15 cellular contexts compared by ENCODE assay signal in the genomic region with DNA sequence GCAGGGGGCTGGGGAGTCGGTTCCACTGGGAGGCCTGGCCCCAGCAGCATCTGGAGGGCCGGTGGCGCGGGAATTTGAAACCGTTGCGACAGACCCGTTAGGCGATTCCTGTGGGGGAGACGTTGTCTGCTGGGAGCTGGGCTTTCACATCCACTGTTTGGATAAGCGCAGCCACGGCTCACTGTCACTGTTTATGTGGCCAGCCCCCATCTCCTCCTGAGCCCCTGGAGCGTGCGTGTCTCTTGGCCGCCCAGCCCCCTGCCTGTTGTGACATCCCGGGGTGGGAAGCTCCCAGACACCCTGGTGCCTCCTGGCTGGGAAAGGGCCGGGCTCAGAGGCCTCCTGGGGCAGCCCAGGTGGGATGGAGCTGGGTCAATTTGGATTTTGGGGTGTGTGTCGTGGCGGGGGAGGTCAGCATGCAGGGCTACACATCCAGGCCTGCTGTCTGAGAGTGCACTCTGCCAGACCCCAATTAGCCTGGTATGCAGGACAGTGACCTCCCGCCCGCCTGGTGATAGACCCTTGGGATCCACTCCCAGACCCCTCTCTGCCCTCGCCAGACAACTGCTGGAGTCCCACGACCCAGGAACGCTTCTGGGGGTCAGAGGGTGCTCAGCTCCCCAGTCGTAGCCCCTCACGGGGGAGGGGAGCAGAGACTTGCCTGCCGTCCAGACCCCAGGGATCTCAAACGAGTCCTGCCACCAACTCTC.
DNase-seq lines count a peak whose midpoint lies in the region; ATAC-seq and TF ChIP-seq lines count a peak whose summit lies in the region.
"Had no signal": no experiment of that assay in that cellular context is flagged by ENCODE, and none has a peak within 500 bp of the region (broad histone marks: within the 10 kb centered on the region; RNA-seq: fewer than 3 reads in every experiment).

No MANE protein-coding gene starts in this region.

- H2AFZ ChIP-seq in hepatocyte = no peak overlapping the region

- H3K79me2 ChIP-seq in hepatocyte = no peaks in the 10 kb centered on the region

- CTCF ChIA-PET in WTC11 (lab: Charles Lee) = interaction anchor here (1.3 kb wide), 1 partner anchor 51 kb away, joined by 3 read pairs; no protein-coding TSS in a partner anchor
- CTCF ChIA-PET in activated CD8-positive, alpha-beta memory T cell treated with anti-CD3 and anti-CD28 coated beads, Interleukin-2, amount 10 ng/mL, durations not matched to agents 7 days and 5 days (lab: Charles Lee) = no interaction called here

- no peaks in the 10 kb centered on the region for H3K36me3 Mint-ChIP-seq in WTC11
- no peaks in the 10 kb centered on the region for H3K36me3 Mint-ChIP-seq in activated CD8-positive, alpha-beta memory T cell treated with anti-CD3 and anti-CD28 coated beads, Interleukin-2, amount 10 ng/mL, durations not matched to agents 7 days and 5 days
- H3K36me3 Mint-ChIP-seq: activated CD4-positive, alpha-beta memory T cell treated with anti-CD3 and anti-CD28 coated beads for 36 hours; natural killer cell treated with Interleukin-12 subunit alpha and Interleukin-12 subunit beta and Interleukin-15 and Interleukin-18, amount 100 ng/mL, for 72 hours had no signal

- no peaks in the 10 kb centered on the region for H3K36me3 ChIP-seq in hepatocyte (replicated peaks; ENCODE audit: insufficient read depth, low read depth)
- H3K36me3 ChIP-seq: thoracic aorta had no signal

- peaks cover 47% of the 10 kb centered on the region for H3K4me1 ChIP-seq in hepatocyte (ENCODE audit: insufficient read depth)

- peaks cover 22% of the 10 kb centered on the region for H3K4me1 Mint-ChIP-seq in WTC11
- H3K4me1 Mint-ChIP-seq in activated CD8-positive, alpha-beta memory T cell treated with anti-CD3 and anti-CD28 coated beads, Interleukin-2, amount 10 ng/mL, durations not matched to agents 7 days and 5 days = no peaks in the 10 kb centered on the region

- POLR2A ChIA-PET in WTC11 (lab: Charles Lee) = no interaction called here

- ATAC-seq in Right ventricle myocardium inferior = no peak
- ATAC-seq in WTC11 = no peak
- no peak for ATAC-seq in activated CD8-positive, alpha-beta memory T cell treated with anti-CD3 and anti-CD28 coated beads, Interleukin-2, amount 10 ng/mL, durations not matched to agents 7 days and 5 days
- ATAC-seq: natural killer cell treated with Interleukin-12 subunit alpha and Interleukin-12 subunit beta and Interleukin-15 and Interleukin-18, amount 100 ng/mL, for 72 hours had no signal

- H3K9me2 ChIP-seq in hepatocyte (replicated peaks; ENCODE audit: insufficient read depth) = no peaks in the 10 kb centered on the region

- H3K4me2 ChIP-seq in hepatocyte = peak overlapping the region; percentile 41

- H3K4me3 ChIP-seq in hepatocyte = no peak overlapping the region
- H3K4me3 ChIP-seq: thoracic aorta had no signal

- H3K27me3 ChIP-seq in hepatocyte = no peaks in the 10 kb centered on the region

- no peaks in the 10 kb centered on the region for H3K9me3 Mint-ChIP-seq in WTC11
- H3K9me3 Mint-ChIP-seq in activated CD8-positive, alpha-beta memory T cell treated with anti-CD3 and anti-CD28 coated beads, Interleukin-2, amount 10 ng/mL, durations not matched to agents 7 days and 5 days (ENCODE audit: low read depth) = no peaks in the 10 kb centered on the region
- H3K9me3 Mint-ChIP-seq: activated CD4-positive, alpha-beta memory T cell treated with anti-CD3 and anti-CD28 coated beads for 36 hours; natural killer cell treated with Interleukin-12 subunit alpha and Interleukin-12 subunit beta and Interleukin-15 and Interleukin-18, amount 100 ng/mL, for 72 hours had no signal

- no peaks in the 10 kb centered on the region for H4K20me1 ChIP-seq in hepatocyte (ENCODE audit: insufficient read depth, poor library complexity, severe bottlenecking)

- DNase-seq in Right ventricle myocardium inferior (ENCODE audit: missing footprints) (peak; percentile 62), cardiac septum (ENCODE audit: low spot score) (no peak), WTC11 (ENCODE audit: low spot score) (no peak), hepatocyte (ENCODE audit: low spot score) (peak; percentile 63), GDM1 (lab: John Stamatoyannopoulos, UW) (no peak)
- DNase-seq in activated CD8-positive, alpha-beta memory T cell treated with anti-CD3 and anti-CD28 coated beads, Interleukin-2, amount 10 ng/mL, durations not matched to agents 7 days and 5 days = no peak
- no peak for DNase-seq in activated CD8-positive, alpha-beta memory T cell treated with anti-CD3 and anti-CD28 coated beads, Interleukin-2, amount 50 U/mL, for 4 hours
- no peak for DNase-seq in stimulated activated CD8-positive, alpha-beta memory T cell treated with anti-CD3 and anti-CD28 coated beads, Interleukin-4, amount 100 ng/mL, for 48 hours
- DNase-seq: activated CD4-positive, alpha-beta memory T cell treated with anti-CD3 and anti-CD28 coated beads for 36 hours; activated naive CD4-positive, alpha-beta T cell; caudate nucleus; DMS79; NCI-H1694 treated with DMSO at 0.1 percent for 48 hours had no signal

- H3K4me3 Mint-ChIP-seq in WTC11 = no peak overlapping the region
- no peak overlapping the region for H3K4me3 Mint-ChIP-seq in activated CD8-positive, alpha-beta memory T cell treated with anti-CD3 and anti-CD28 coated beads, Interleukin-2, amount 10 ng/mL, durations not matched to agents 7 days and 5 days
- H3K4me3 Mint-ChIP-seq: activated CD4-positive, alpha-beta memory T cell treated with anti-CD3 and anti-CD28 coated beads for 36 hours; natural killer cell treated with Interleukin-12 subunit alpha and Interleukin-12 subunit beta and Interleukin-15 and Interleukin-18, amount 100 ng/mL, for 72 hours had no signal

- intact Hi-C loops in Right ventricle myocardium inferior (cut with DNase I) = no loop called here
- intact Hi-C loops in cardiac septum (cut with DNase I) = no loop called here

- no peak for TF ChIP-seq CTCF in WTC11 (IDR thresholded peaks at IDR 0.05)
- no peak for TF ChIP-seq CTCF in hepatocyte (IDR thresholded peaks at IDR 0.05; ENCODE audit: poor library complexity)

- H3K27ac Mint-ChIP-seq in WTC11 = no peak overlapping the region
- H3K27ac Mint-ChIP-seq in activated CD8-positive, alpha-beta memory T cell treated with anti-CD3 and anti-CD28 coated beads, Interleukin-2, amount 10 ng/mL, durations not matched to agents 7 days and 5 days = no peak overlapping the region
- H3K27ac Mint-ChIP-seq: activated CD4-positive, alpha-beta memory T cell treated with anti-CD3 and anti-CD28 coated beads for 36 hours; natural killer cell treated with Interleukin-12 subunit alpha and Interleukin-12 subunit beta and Interleukin-15 and Interleukin-18, amount 100 ng/mL, for 72 hours had no signal

- WGBS in hepatocyte (ENCODE audit: low lambda C conversion rate, missing lambda C conversion rate) = 56% methylated on average over 18 of the region's 27 CpGs

- H3K9me3 ChIP-seq in hepatocyte (ENCODE audit: low read depth) = no peaks in the 10 kb centered on the region
- H3K9me3 ChIP-seq: thoracic aorta had no signal

- no peak overlapping the region for H3K27ac ChIP-seq in hepatocyte
- H3K27ac ChIP-seq: thoracic aorta had no signal

- H3K27me3 Mint-ChIP-seq in WTC11 (ENCODE audit: low read depth) = no peaks in the 10 kb centered on the region
- H3K27me3 Mint-ChIP-seq in activated CD8-positive, alpha-beta memory T cell treated with anti-CD3 and anti-CD28 coated beads, Interleukin-2, amount 10 ng/mL, durations not matched to agents 7 days and 5 days = no peaks in the 10 kb centered on the region
- H3K27me3 Mint-ChIP-seq: activated CD4-positive, alpha-beta memory T cell treated with anti-CD3 and anti-CD28 coated beads for 36 hours had no signal

TF ChIP-seq in WTC11, 78 proteins besides CTCF, POLR2A, EP300 and RAD21:
- no peak for TF ChIP-seq SP1 (CRISPR knock-in tag; conservative IDR thresholded peaks at IDR 0.05)
- 0 out of 2 replicates have a peak, but pooled peaks have one; percentile 37 for TF ChIP-seq GABPB1 (CRISPR knock-in tag; IDR thresholded peaks at IDR 0.05)

Comparison
In these comparisons a context has a peak if more than half of its experiments do, and no peak if none do; other contexts are left out.
1. DNase-seq: peak in Right ventricle myocardium inferior (single experiment) and hepatocyte (single experiment); none in cardiac septum (single experiment), WTC11 (single experiment), activated CD8-positive, alpha-beta memory T cell treated with anti-CD3 and anti-CD28 coated beads, Interleukin-2, amount 10 ng/mL, durations not matched to agents 7 days and 5 days (single experiment), activated CD8-positive, alpha-beta memory T cell treated with anti-CD3 and anti-CD28 coated beads, Interleukin-2, amount 50 U/mL, for 4 hours (single experiment), stimulated activated CD8-positive, alpha-beta memory T cell treated with anti-CD3 and anti-CD28 coated beads, Interleukin-4, amount 100 ng/mL, for 48 hours (single experiment) and GDM1 (single experiment).